Comparison of ENCODE assay signal across 22 cellular contexts in genomic region chr1:219362702-219363101, GRCh38.
"Had no signal": no experiment of that assay in that cellular context is flagged by ENCODE, and none has a peak within 500 bp of the region (broad histone marks: within the 10 kb centered on the region; RNA-seq: fewer than 3 reads in every experiment).

No MANE protein-coding gene starts in this region.

- H3K4me1 ChIP-seq: SJSA1 had no signal

- H3K9me3 ChIP-seq: SJSA1 had no signal

- H3K36me3 ChIP-seq: SJSA1 had no signal

- H3K27ac ChIP-seq: SJSA1, SK-N-MC had no signal

- H3K4me3 ChIP-seq: SJSA1, SK-N-MC had no signal

- H3K27me3 ChIP-seq: SJSA1 had no signal

- DNase-seq: KBM-7, MV-4-11, NCI-H1048, NCI-H1105, NCI-H1417, NCI-H1436 treated with DMSO at 0.1 percent for 48 hours, NCI-H1694, NCI-H187 treated with DMSO at 0.1 percent for 48 hours, NCI-H2029 treated with DMSO at 0.1 percent for 48 hours, NCI-H2171, NCI-H226, NCI-H446, NCI-H510A, NCI-H524 treated with DMSO at 0.1 percent for 48 hours, NCI-H69, NCI-H774, Right ventricle myocardium superior, RPMI8226, SIG-M5 had no signal

- FAIRE-seq: RCC 7860 had no signal
